ENCODE assay signal across 27 cellular contexts in the genomic region with DNA sequence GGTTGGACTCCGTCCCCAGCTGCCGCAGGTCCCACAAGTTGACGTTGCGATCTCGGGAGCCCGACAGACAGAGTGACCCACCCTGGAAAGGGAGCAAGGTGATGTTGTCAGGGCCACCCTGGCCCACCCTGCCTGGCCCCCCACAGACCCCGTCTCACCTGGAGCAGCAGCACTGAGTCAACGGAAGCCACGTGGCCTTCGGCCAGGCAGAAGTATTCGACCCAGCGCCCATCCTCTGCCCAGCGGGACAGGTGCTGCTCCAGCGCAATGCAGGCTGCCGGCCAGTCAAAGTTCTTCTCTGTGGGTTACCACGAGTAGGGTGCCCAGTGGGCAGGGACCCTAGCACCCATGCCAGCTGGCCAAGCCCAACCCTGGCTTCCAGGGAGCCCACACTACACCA. TPM values are rescaled to one million over a fixed set of nuclear protein-coding genes. Genes with fewer than 3 reads are reported as not detected.
A peak's percentile ranks its signal among the peaks of the same experiment; 100 is the strongest.
DNase-seq lines count a peak whose midpoint lies in the region; ATAC-seq and TF ChIP-seq lines count a peak whose summit lies in the region.
"Had no signal": no experiment of that assay in that cellular context is flagged by ENCODE, and none has a peak within 500 bp of the region (broad histone marks: within the 10 kb centered on the region; RNA-seq: fewer than 3 reads in every experiment).

No MANE protein-coding gene starts in this region.

- in situ Hi-C loops in transverse colon (cut with MboI; ENCODE audit: low pct_ligation_motif_present in 1 of 4, low pct_unique_long_range_greater_than_20kb in 1 of 4, low sequenced_read_pairs in 3 of 4) = no loop called here

- H3K36me3 Mint-ChIP-seq in activated CD4-positive, alpha-beta T cell treated with anti-CD3 and anti-CD28 coated beads, Interleukin-2, amount 10 ng/mL, durations not matched to agents 7 days and 5 days (ENCODE audit: low read depth) = peaks cover 7% of the 10 kb centered on the region
- peaks cover 2% of the 10 kb centered on the region for H3K36me3 Mint-ChIP-seq in activated CD4-positive, alpha-beta memory T cell treated with anti-CD3 and anti-CD28 coated beads for 36 hours
- peaks cover 12% of the 10 kb centered on the region for H3K36me3 Mint-ChIP-seq in nephron progenitor cell (ENCODE audit: low read depth)

- H3K36me3 ChIP-seq in BLaER1 treated with 17β-estradiol and CSF1 and Interleukin-3, amounts not matched to agents 10 nM and 100 nM = peaks cover 16 to 49% (median 26%) of the 10 kb centered on the region in 11 experiments; a peak in 21 of 22 replicates
- H3K36me3 ChIP-seq in transverse colon = no peaks in the 10 kb centered on the region

- peaks cover 0 to 10% (median under 1%) of the 10 kb centered on the region in 11 experiments; a peak in 4 of 22 replicates for H4K20me1 ChIP-seq in BLaER1 treated with 17β-estradiol and CSF1 and Interleukin-3, amounts not matched to agents 10 nM and 100 nM

- intact Hi-C loops in activated CD4-positive, alpha-beta memory T cell treated with anti-CD3 and anti-CD28 coated beads for 36 hours (cut with micrococcal nuclease) = no loop called here
- intact Hi-C loops in transverse colon (cut with DNase I; ENCODE audit: low total_unique reads) = no loop called here

- no peak overlapping the region for H3K4me3 ChIP-seq in BLaER1 treated with 17β-estradiol and CSF1 and Interleukin-3, amounts not matched to agents 10 nM and 100 nM
- H3K4me3 ChIP-seq in transverse colon = no peak overlapping the region
- H3K4me3 ChIP-seq: GM12878 had no signal

- POLR2A ChIA-PET in activated CD4-positive, alpha-beta T cell treated with anti-CD3 and anti-CD28 coated beads, Interleukin-2, amount 10 ng/mL, durations not matched to agents 7 days and 5 days (lab: Charles Lee) = no interaction called here
- POLR2A ChIA-PET in activated CD4-positive, alpha-beta memory T cell treated with anti-CD3 and anti-CD28 coated beads for 36 hours (lab: Charles Lee) = no interaction called here

- H3K9ac ChIP-seq in BLaER1 treated with 17β-estradiol and CSF1 and Interleukin-3, amounts not matched to agents 10 nM and 100 nM = peak overlapping the region in 10 of 11 experiments; percentile 34 to 87 (median 81); a peak in 11 of 22 replicates

- peak overlapping the region; percentile 92 for H3K4me3 Mint-ChIP-seq in activated CD4-positive, alpha-beta T cell treated with anti-CD3 and anti-CD28 coated beads, Interleukin-2, amount 10 ng/mL, durations not matched to agents 7 days and 5 days
- H3K4me3 Mint-ChIP-seq in activated CD4-positive, alpha-beta memory T cell treated with anti-CD3 and anti-CD28 coated beads for 36 hours = peak overlapping the region; percentile 39
- peak overlapping the region; percentile 93 for H3K4me3 Mint-ChIP-seq in nephron progenitor cell

- no peak for TF ChIP-seq EP300 in transverse colon (IDR thresholded peaks at IDR 0.05; ENCODE audit: low read depth)

- no peaks in the 10 kb centered on the region for H3K27me3 ChIP-seq in BLaER1 treated with 17β-estradiol and CSF1 and Interleukin-3, amounts not matched to agents 10 nM and 100 nM
- H3K27me3 ChIP-seq in transverse colon = no peaks in the 10 kb centered on the region
- H3K27me3 ChIP-seq: spleen had no signal

- H3K27me3 Mint-ChIP-seq in activated CD4-positive, alpha-beta T cell treated with anti-CD3 and anti-CD28 coated beads, Interleukin-2, amount 10 ng/mL, durations not matched to agents 7 days and 5 days = no peaks in the 10 kb centered on the region
- no peaks in the 10 kb centered on the region for H3K27me3 Mint-ChIP-seq in activated CD4-positive, alpha-beta memory T cell treated with anti-CD3 and anti-CD28 coated beads for 36 hours
- peaks cover 3% of the 10 kb centered on the region for H3K27me3 Mint-ChIP-seq in nephron progenitor cell (ENCODE audit: low read depth, poor library complexity)

- no peak overlapping the region for H3K27ac Mint-ChIP-seq in activated CD4-positive, alpha-beta T cell treated with anti-CD3 and anti-CD28 coated beads, Interleukin-2, amount 10 ng/mL, durations not matched to agents 7 days and 5 days
- H3K27ac Mint-ChIP-seq in activated CD4-positive, alpha-beta memory T cell treated with anti-CD3 and anti-CD28 coated beads for 36 hours = no peak overlapping the region
- H3K27ac Mint-ChIP-seq in nephron progenitor cell = no peak overlapping the region
- H3K27ac Mint-ChIP-seq: stimulated activated effector memory CD8-positive, alpha-beta T cell treated with anti-CD3 and anti-CD28 coated beads, Interleukin-12 subunit alpha, Interleukin-12 subunit beta, amount 100 ng/mL, for 72 hours had no signal

- WGBS in transverse colon (ENCODE audit: low coverage in 1 of 2), 2 donors = 90% methylated on average over 8 of the region's 16 CpGs; no CpG with 5 or more reads in 1 of the 2 donors

- ATAC-seq in GM21423 (IDR thresholded peaks at IDR 0.05; ENCODE audit: unreplicated experiment) = no peak
- ATAC-seq: A549; GM12878; stimulated activated effector memory CD8-positive, alpha-beta T cell treated with anti-CD3 and anti-CD28 coated beads, Interleukin-12 subunit alpha, Interleukin-12 subunit beta, amount 100 ng/mL, for 72 hours had no signal

- H3K27ac ChIP-seq in BLaER1 treated with 17β-estradiol and CSF1 and Interleukin-3, amounts not matched to agents 10 nM and 100 nM = peak overlapping the region in 7 of 11 experiments; percentile 10 to 82 (median 67); a peak in 10 of 22 replicates
- no peak overlapping the region for H3K27ac ChIP-seq in transverse colon
- H3K27ac ChIP-seq: A549, spleen had no signal

- H3K4me1 ChIP-seq in BLaER1 treated with 17β-estradiol and CSF1 and Interleukin-3, amounts not matched to agents 10 nM and 100 nM = peaks cover 41 to 68% (median 56%) of the 10 kb centered on the region in 10 experiments
- peaks cover 0 to 19% (median 12%) of the 10 kb centered on the region in 4 donors for H3K4me1 ChIP-seq in transverse colon

- H3K4me2 ChIP-seq in BLaER1 treated with 17β-estradiol and CSF1 and Interleukin-3, amounts not matched to agents 10 nM and 100 nM = peak overlapping the region; percentile 89 to 98 (median 94); a peak in 21 of 22 replicates

- DNase-seq in activated CD4-positive, alpha-beta T cell treated with anti-CD3 and anti-CD28 coated beads, Interleukin-2, amount 10 ng/mL, durations not matched to agents 7 days and 5 days = no peak
- no peak for DNase-seq in activated CD4-positive, alpha-beta T cell treated with anti-CD3 and anti-CD28 coated beads, Interleukin-2, amount 50 U/mL, for 4 hours
- DNase-seq in activated CD4-positive, alpha-beta memory T cell treated with anti-CD3 and anti-CD28 coated beads for 36 hours = no peak
- no peak for DNase-seq in nephron progenitor cell
- DNase-seq in ureter (ENCODE audit: low spot score) = no peak
- no peak for DNase-seq in transverse colon
- DNase-seq: activated CD4-positive, alpha-beta T cell treated with anti-CD3 and anti-CD28 coated beads for 4 hours; activated naive CD4-positive, alpha-beta T cell treated with anti-CD3 and anti-CD28 coated beads, Interleukin-2, amount 50 U/mL, for 16 hours; glutamatergic neuron; mammary epithelial cell; NCI-H187 treated with DMSO at 0.1 percent for 48 hours; NCI-H69; occipital lobe; RPMI8226; spleen; stimulated activated CD4-positive, alpha-beta T cell treated with anti-CD3 and anti-CD28 coated beads, Interleukin-2, amount 100 ng/mL, for 48 hours; substantia nigra had no signal

- no peaks in the 10 kb centered on the region for H3K9me3 Mint-ChIP-seq in activated CD4-positive, alpha-beta T cell treated with anti-CD3 and anti-CD28 coated beads, Interleukin-2, amount 10 ng/mL, durations not matched to agents 7 days and 5 days
- no peaks in the 10 kb centered on the region for H3K9me3 Mint-ChIP-seq in activated CD4-positive, alpha-beta memory T cell treated with anti-CD3 and anti-CD28 coated beads for 36 hours
- H3K9me3 Mint-ChIP-seq in nephron progenitor cell = no peaks in the 10 kb centered on the region
- H3K9me3 Mint-ChIP-seq: stimulated activated effector memory CD8-positive, alpha-beta T cell treated with anti-CD3 and anti-CD28 coated beads, Interleukin-12 subunit alpha, Interleukin-12 subunit beta, amount 100 ng/mL, for 72 hours had no signal

- TF ChIP-seq CTCF in nephron progenitor cell (IDR thresholded peaks at IDR 0.05) (no peak), transverse colon (IDR thresholded peaks at IDR 0.05) (no peak)

- H3K4me1 Mint-ChIP-seq in activated CD4-positive, alpha-beta T cell treated with anti-CD3 and anti-CD28 coated beads, Interleukin-2, amount 10 ng/mL, durations not matched to agents 7 days and 5 days = peaks cover 24% of the 10 kb centered on the region
- peaks cover 14% of the 10 kb centered on the region for H3K4me1 Mint-ChIP-seq in activated CD4-positive, alpha-beta memory T cell treated with anti-CD3 and anti-CD28 coated beads for 36 hours (ENCODE audit: low read depth)
- peaks cover 17% of the 10 kb centered on the region for H3K4me1 Mint-ChIP-seq in nephron progenitor cell

- TF ChIP-seq POLR2A in transverse colon (IDR thresholded peaks at IDR 0.05) = no peak

- H3K9me3 ChIP-seq in BLaER1 treated with 17β-estradiol and CSF1 and Interleukin-3, amounts not matched to agents 10 nM and 100 nM (replicated peaks in 1 of 11) = no peaks in the 10 kb centered on the region
- no peaks in the 10 kb centered on the region for H3K9me3 ChIP-seq in transverse colon
- H3K9me3 ChIP-seq: A549, HAP-1, spleen had no signal

- CTCF ChIA-PET in activated CD4-positive, alpha-beta T cell treated with anti-CD3 and anti-CD28 coated beads, Interleukin-2, amount 10 ng/mL, durations not matched to agents 7 days and 5 days (lab: Charles Lee) = interaction anchor here (0.7 to 2.4 kb wide), 2 partner anchors 8 to 97 kb away, joined by 4 to 7 read pairs; a partner anchor contains a TSS
- CTCF ChIA-PET in activated CD4-positive, alpha-beta memory T cell treated with anti-CD3 and anti-CD28 coated beads for 36 hours (lab: Charles Lee) = interaction anchor here (1.9 to 2.6 kb wide), 4 partner anchors 18 to 65 kb away, joined by 6 to 12 read pairs (median 11); no protein-coding TSS in a partner anchor

RNA-seq across cellular contexts. Expression of a gene that starts 1.8 kb away (rescaled TPM):
- 1 to 10 TPM; 5.3 to 5.9 TPM for total RNA-seq in activated CD4-positive, alpha-beta T cell treated with anti-CD3 and anti-CD28 coated beads, Interleukin-2, amount 10 ng/mL, durations not matched to agents 7 days and 5 days
- total RNA-seq in activated CD4-positive, alpha-beta memory T cell treated with anti-CD3 and anti-CD28 coated beads for 36 hours = 1 to 10 TPM; 6.6 to 7.0 TPM
- 8.7 TPM for total RNA-seq in ureter
- 1 to 10 TPM; 3.2 to 8.1 (median 4.9) TPM for total RNA-seq in transverse colon

RNA-seq across cellular contexts. Expression of a gene that starts 6.8 kb away (rescaled TPM):
- not detected for total RNA-seq in activated CD4-positive, alpha-beta T cell treated with anti-CD3 and anti-CD28 coated beads, Interleukin-2, amount 10 ng/mL, durations not matched to agents 7 days and 5 days
- not detected for total RNA-seq in activated CD4-positive, alpha-beta memory T cell treated with anti-CD3 and anti-CD28 coated beads for 36 hours
- total RNA-seq in ureter (not detected), transverse colon (not detected)
- total RNA-seq: Daoy; GM12878; mammary epithelial cell; occipital lobe; renal cortical epithelial cell; SK-MEL-5; spleen; T-helper 2 cell treated with Interferon-gamma antibody and Interleukin-4, amounts not matched to agents 100 ng/mL and 5 ng/mL, for 36 hours had no signal

RNA-seq across cellular contexts. Expression of a gene that starts 13.0 kb away (rescaled TPM):
- total RNA-seq in activated CD4-positive, alpha-beta T cell treated with anti-CD3 and anti-CD28 coated beads, Interleukin-2, amount 10 ng/mL, durations not matched to agents 7 days and 5 days = 100 to 1,000 TPM in 1 of 2 experiments, 10 to 100 TPM in 1; 89.9 to 102 TPM
- 100 to 1,000 TPM; 126 to 127 TPM for total RNA-seq in activated CD4-positive, alpha-beta memory T cell treated with anti-CD3 and anti-CD28 coated beads for 36 hours
- total RNA-seq in ureter (79.7 TPM), transverse colon (100 to 1,000 TPM; 117 to 139 (median 128) TPM)

RNA-seq across cellular contexts. Expression of a gene that starts 28.0 kb away (rescaled TPM):
- 10 to 100 TPM; 14.4 to 19.6 TPM for total RNA-seq in activated CD4-positive, alpha-beta T cell treated with anti-CD3 and anti-CD28 coated beads, Interleukin-2, amount 10 ng/mL, durations not matched to agents 7 days and 5 days
- 10 to 100 TPM; 17.1 to 17.8 TPM for total RNA-seq in activated CD4-positive, alpha-beta memory T cell treated with anti-CD3 and anti-CD28 coated beads for 36 hours
- total RNA-seq in ureter = 11.0 TPM
- total RNA-seq in transverse colon = 10 to 100 TPM in 1 of 4 donors, 1 to 10 TPM in 2, not detected in 1; 7.6 to 36.3 (median 9.4) TPM

RNA-seq across cellular contexts. Expression of a gene that starts 28.1 kb away (rescaled TPM):
- total RNA-seq in activated CD4-positive, alpha-beta T cell treated with anti-CD3 and anti-CD28 coated beads, Interleukin-2, amount 10 ng/mL, durations not matched to agents 7 days and 5 days = 100 to 1,000 TPM; 130 to 143 TPM
- 100 to 1,000 TPM; 123 to 127 TPM for total RNA-seq in activated CD4-positive, alpha-beta memory T cell treated with anti-CD3 and anti-CD28 coated beads for 36 hours
- 85.1 TPM for total RNA-seq in ureter
- total RNA-seq in transverse colon = 100 to 1,000 TPM in 1 of 4 donors, 10 to 100 TPM in 3; 52.4 to 272 (median 70.1) TPM

Comparison
In these comparisons a context has a peak if more than half of its experiments do, and no peak if none do; other contexts are left out.
1. H3K4me3 Mint-ChIP-seq: peak in every context shown above with its lines; median percentile 93 in nephron progenitor cell; 92 in activated CD4-positive, alpha-beta T cell treated with anti-CD3 and anti-CD28 coated beads, Interleukin-2, amount 10 ng/mL, durations not matched to agents 7 days and 5 days; 39 in activated CD4-positive, alpha-beta memory T cell treated with anti-CD3 and anti-CD28 coated beads for 36 hours.
2. H3K27ac ChIP-seq: peak in BLaER1 treated with 17β-estradiol and CSF1 and Interleukin-3, amounts not matched to agents 10 nM and 100 nM (7 of 11); none in transverse colon (0 of 4).